In genomic region chr4:110518889-110519490, GRCh38 we compare ENCODE assay signal across 8 cellular contexts. TPM values are rescaled to one million over a fixed set of nuclear protein-coding genes. Genes with fewer than 3 reads are reported as not detected.
DNase-seq lines count a peak whose midpoint lies in the region; ATAC-seq and TF ChIP-seq lines count a peak whose summit lies in the region.

No MANE protein-coding gene starts in this region.

- peak; percentile 39 for DNase-seq in activated CD4-positive, alpha-beta T cell treated with anti-CD3 and anti-CD28 coated beads for 36 hours
- DNase-seq in activated CD4-positive, alpha-beta T cell treated with anti-CD3 and anti-CD28 coated beads for 1 hour, result no peak
- no peak for DNase-seq in ascending aorta (ENCODE audit: low spot score in 2 of 2)
- DNase-seq in left lobe of liver (ENCODE audit: low spot score), result no peak
- no peak for DNase-seq in NCI-H1436 (lab: John Stamatoyannopoulos, UW)

- no peaks in the 10 kb centered on the region for H3K36me3 Mint-ChIP-seq in activated CD4-positive, alpha-beta T cell treated with anti-CD3 and anti-CD28 coated beads for 36 hours (ENCODE audit: low read depth)

- POLR2A ChIA-PET in activated CD4-positive, alpha-beta T cell treated with anti-CD3 and anti-CD28 coated beads for 36 hours (lab: Charles Lee), result no interaction called here

- no peaks in the 10 kb centered on the region for H3K4me1 ChIP-seq in ascending aorta

- H3K27ac ChIP-seq in ascending aorta, result no peak overlapping the region

- intact Hi-C loops in activated CD4-positive, alpha-beta T cell treated with anti-CD3 and anti-CD28 coated beads for 36 hours (cut with DNase I, micrococcal nuclease), result loop anchor here (2.0 to 10.0 kb wide), 5 partner anchors 174 to 1097 kb away; partner anchors contain the start of gene ELOVL6 (in 1 of the 2)
- intact Hi-C loops in ascending aorta (cut with DNase I), result loop anchor here (10.0 kb wide), 2 partner anchors 204 to 314 kb away; no protein-coding TSS in a partner anchor

- CTCF ChIA-PET in activated CD4-positive, alpha-beta T cell treated with anti-CD3 and anti-CD28 coated beads for 36 hours (lab: Charles Lee), result interaction anchor here (0.8 to 15.9 kb wide), 16 partner anchors 10 to 1336 kb away, joined by 3 to 398 read pairs (median 4); no protein-coding TSS in a partner anchor

- H3K27me3 Mint-ChIP-seq in activated CD4-positive, alpha-beta T cell treated with anti-CD3 and anti-CD28 coated beads for 36 hours, result peaks cover 17% of the 10 kb centered on the region

- H3K27ac Mint-ChIP-seq in activated CD4-positive, alpha-beta T cell treated with anti-CD3 and anti-CD28 coated beads for 36 hours, result no peak overlapping the region

- no peaks in the 10 kb centered on the region for H3K9me3 Mint-ChIP-seq in activated CD4-positive, alpha-beta T cell treated with anti-CD3 and anti-CD28 coated beads for 36 hours (ENCODE audit: low read depth)

- no peaks in the 10 kb centered on the region for H3K36me3 ChIP-seq in ascending aorta

- no peaks in the 10 kb centered on the region for H3K9me3 ChIP-seq in ascending aorta

- H3K4me3 ChIP-seq in ascending aorta, result no peak overlapping the region

- TF ChIP-seq CTCF in LNCAP (IDR thresholded peaks at IDR 0.05) (peak; percentile 69), ascending aorta (IDR thresholded peaks at IDR 0.05) (peak; percentile 26 to 60 (median 37))

- H3K4me1 Mint-ChIP-seq in activated CD4-positive, alpha-beta T cell treated with anti-CD3 and anti-CD28 coated beads for 36 hours, result peaks cover 15% of the 10 kb centered on the region

- H3K27me3 ChIP-seq in ascending aorta, result no peaks in the 10 kb centered on the region

- no peak for ATAC-seq in activated CD4-positive, alpha-beta T cell treated with anti-CD3 and anti-CD28 coated beads for 36 hours
- ATAC-seq in left lobe of liver (peak; percentile 42), HG03039 (IDR thresholded peaks at IDR 0.05; ENCODE audit: unreplicated experiment) (no peak), HG03097 (IDR thresholded peaks at IDR 0.05; ENCODE audit: low FRiP score, unreplicated experiment) (no peak)

- H3K4me3 Mint-ChIP-seq in activated CD4-positive, alpha-beta T cell treated with anti-CD3 and anti-CD28 coated beads for 36 hours, result no peak overlapping the region

RNA-seq across cellular contexts. Expression of gene ENPEP, which starts 43.0 kb away (rescaled TPM):
- total RNA-seq in activated CD4-positive, alpha-beta T cell treated with anti-CD3 and anti-CD28 coated beads for 36 hours, result not detected
- total RNA-seq in ascending aorta (1.7 TPM), left lobe of liver (18.9 TPM)
